Comparison of ENCODE assay signal across 8 cellular contexts in genomic region chr19:42113641-42114348, GRCh38. TPM values are rescaled to one million over a fixed set of nuclear protein-coding genes. Genes with fewer than 3 reads are reported as not detected.
DNase-seq lines count a peak whose midpoint lies in the region; ATAC-seq and TF ChIP-seq lines count a peak whose summit lies in the region.

No MANE protein-coding gene starts in this region.

- peak overlapping the region; percentile 90 for H3K27ac Mint-ChIP-seq in activated naive CD8-positive, alpha-beta T cell

- ATAC-seq in GM21619 (IDR thresholded peaks at IDR 0.05; ENCODE audit: unreplicated experiment) (peak; percentile 49), GM18505 (IDR thresholded peaks at IDR 0.05; ENCODE audit: unreplicated experiment) (no peak)

- TF ChIP-seq CTCF in kidney epithelial cell (IDR thresholded peaks at IDR 0.05; ENCODE audit: insufficient read depth, low read length, poor library complexity, severe bottlenecking), result peak; percentile 45

- no peaks in the 10 kb centered on the region for H3K9me3 Mint-ChIP-seq in activated naive CD8-positive, alpha-beta T cell (ENCODE audit: low read depth)

- TF ChIP-seq POLR2A in GM18505 (IDR thresholded peaks at IDR 0.05; ENCODE audit: borderline replicate concordance, extremely low read depth, insufficient read depth, insufficient read length), result no peak

- peaks cover 41% of the 10 kb centered on the region for H3K4me1 Mint-ChIP-seq in activated naive CD8-positive, alpha-beta T cell (ENCODE audit: low read depth)

- no peaks in the 10 kb centered on the region for H3K36me3 ChIP-seq in kidney epithelial cell (ENCODE audit: control insufficient read depth, insufficient read depth, low read length)

- H3K27me3 ChIP-seq in kidney epithelial cell (ENCODE audit: control insufficient read depth, insufficient read depth, low read length), result no peaks in the 10 kb centered on the region

- peaks cover 9% of the 10 kb centered on the region for H3K36me3 Mint-ChIP-seq in activated naive CD8-positive, alpha-beta T cell

- DNase-seq in ELR (ENCODE audit: low read depth) (peak; percentile 99), NCI-H128 (lab: John Stamatoyannopoulos, UW; ENCODE audit: unreplicated experiment) (peak; percentile 35), kidney epithelial cell (ENCODE audit: low read depth) (peak; percentile 92), SKM-1 treated with dmso at 0.1 percent for 144 hours (lab: John Stamatoyannopoulos, UW; ENCODE audit: unreplicated experiment) (no peak)
- DNase-seq in stimulated activated CD4-positive, alpha-beta T cell treated with anti-CD3 and anti-CD28 coated beads, Interleukin-15, amount 100 ng/mL, for 24 hours, result no peak

- H3K4me3 ChIP-seq in kidney epithelial cell (ENCODE audit: low read depth, low read length), result no peak overlapping the region

- no peaks in the 10 kb centered on the region for H3K27me3 Mint-ChIP-seq in activated naive CD8-positive, alpha-beta T cell

- peak overlapping the region; percentile 28 for H3K4me3 Mint-ChIP-seq in activated naive CD8-positive, alpha-beta T cell

RNA-seq across cellular contexts. Expression of gene POU2F2, which starts 18.5 kb away (rescaled TPM):
- 1.4 and 2.3 TPM in 2 replicates for total RNA-seq in kidney epithelial cell

RNA-seq across cellular contexts. Expression of gene ZNF574, which starts 37.8 kb away (rescaled TPM):
- 17.3 and 27.0 TPM in 2 replicates for total RNA-seq in kidney epithelial cell

RNA-seq across cellular contexts. Expression of gene GRIK5, which starts 43.8 kb away (rescaled TPM):
- 14.2 and 20.2 TPM in 2 replicates for total RNA-seq in kidney epithelial cell

Comparison
In these comparisons a context has a peak if more than half of its experiments do, and no peak if none do; other contexts are left out.
1. DNase-seq: peak in ELR (single experiment), NCI-H128 (single experiment) and kidney epithelial cell (single experiment); none in stimulated activated CD4-positive, alpha-beta T cell treated with anti-CD3 and anti-CD28 coated beads, Interleukin-15, amount 100 ng/mL, for 24 hours (single experiment) and SKM-1 treated with dmso at 0.1 percent for 144 hours (single experiment).